ENCODE assay signal across 8 cellular contexts in the genomic region with DNA sequence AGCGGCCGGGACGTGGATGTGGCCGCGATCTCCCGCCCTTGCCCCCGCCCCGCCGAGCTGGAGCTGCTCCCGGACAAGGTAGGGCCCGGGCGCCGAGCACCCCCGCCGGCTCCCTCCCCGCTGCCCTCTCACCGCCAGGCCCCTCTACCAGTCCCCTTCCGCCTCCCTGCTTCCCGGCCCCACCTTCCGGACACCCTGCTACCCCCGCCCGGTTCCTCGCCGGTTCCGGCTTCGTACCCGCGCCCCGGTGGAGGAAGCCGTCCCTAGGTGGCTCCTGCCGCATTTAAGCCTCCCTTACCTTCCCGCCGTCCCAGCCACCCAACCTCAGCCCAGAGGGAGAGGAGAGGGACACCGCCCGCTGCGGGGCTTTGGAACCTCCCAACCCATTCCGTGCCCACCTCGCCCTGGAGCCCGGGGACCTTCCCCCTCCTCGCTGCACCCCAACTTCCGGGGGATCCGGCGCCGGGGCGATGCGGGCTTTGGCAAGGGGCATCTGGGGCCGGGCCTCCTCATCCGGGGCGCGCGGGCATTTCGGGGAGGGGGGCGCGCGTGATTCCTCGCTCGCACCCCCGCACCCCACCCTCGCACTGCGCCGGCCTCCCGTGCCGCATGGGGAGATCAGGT. TPM values are rescaled to one million over a fixed set of nuclear protein-coding genes. Genes with fewer than 3 reads are reported as not detected.
A peak's percentile ranks its signal among the peaks of the same experiment; 100 is the strongest.
DNase-seq lines count a peak whose midpoint lies in the region; TF ChIP-seq lines count a peak whose summit lies in the region.

No MANE protein-coding gene starts in this region.

- H3K27ac Mint-ChIP-seq in HFFc6, result peak overlapping the region; percentile 70
- H3K27ac Mint-ChIP-seq in nephron progenitor cell, result no peak overlapping the region

- H3K36me3 ChIP-seq in esophagus muscularis mucosa, result no peaks in the 10 kb centered on the region
- H3K36me3 ChIP-seq in stomach smooth muscle (ENCODE audit: control insufficient read depth in 2 of 2, insufficient read depth in 2 of 2, low read length in 2 of 2), result no peaks in the 10 kb centered on the region

- peak overlapping the region; percentile 75 to 81 for H3K9ac ChIP-seq in stomach smooth muscle (ENCODE audit: low read length in 2 of 2)

- H3K36me3 Mint-ChIP-seq in HFFc6 (ENCODE audit: low read depth) (no peaks in the 10 kb centered on the region), nephron progenitor cell (ENCODE audit: low read depth) (no peaks in the 10 kb centered on the region)

- H3K4me3 Mint-ChIP-seq in HFFc6 (peak overlapping the region; percentile 90), nephron progenitor cell (peak overlapping the region; percentile 87)

- no peak for TF ChIP-seq EP300 in esophagus muscularis mucosa (IDR thresholded peaks at IDR 0.05)

- H3K4me3 ChIP-seq in GM12875 (ENCODE audit: low read depth, low read length) (peak overlapping the region; percentile 91), esophagus muscularis mucosa (peak overlapping the region; percentile 96 to 99 (median 98)), stomach smooth muscle (ENCODE audit: low read length in 2 of 2) (peak overlapping the region; percentile 76 to 93)

- TF ChIP-seq CTCF in GM12875 (IDR thresholded peaks at IDR 0.05; ENCODE audit: borderline replicate concordance, insufficient read depth, low read depth, low read length) (0 out of 2 replicates have a peak, but pooled peaks have one; percentile 1), HFFc6 (IDR thresholded peaks at IDR 0.05) (0 out of 2 replicates have a peak, but pooled peaks have one; percentile 7), esophagus muscularis mucosa (IDR thresholded peaks at IDR 0.05) (peak in 1 of 3 experiments; percentile 9), nephron progenitor cell (IDR thresholded peaks at IDR 0.05) (no peak)

- H3K27ac ChIP-seq in esophagus muscularis mucosa (replicated peaks in 1 of 4) (peak overlapping the region; percentile 94 to 97 (median 95)), stomach smooth muscle (ENCODE audit: low read length) (peak overlapping the region; percentile 62)

- H3K4me1 ChIP-seq in esophagus muscularis mucosa (peaks cover 39 to 57% (median 44%) of the 10 kb centered on the region in 4 donors), stomach smooth muscle (ENCODE audit: control insufficient read depth, insufficient read depth, low read length) (peaks cover 21% of the 10 kb centered on the region)

- H3K27me3 Mint-ChIP-seq in HFFc6 (ENCODE audit: insufficient read depth) (no peaks in the 10 kb centered on the region; the same call in 1 of the 2 replicates), nephron progenitor cell (ENCODE audit: low read depth, poor library complexity) (peaks cover 2% of the 10 kb centered on the region)

- H3K9me3 ChIP-seq in esophagus muscularis mucosa, result no peaks in the 10 kb centered on the region
- H3K9me3 ChIP-seq in stomach smooth muscle (ENCODE audit: control insufficient read depth in 2 of 2, low read length in 2 of 2), result no peaks in the 10 kb centered on the region

- peaks cover 38% of the 10 kb centered on the region for H3K4me1 Mint-ChIP-seq in HFFc6 (ENCODE audit: low read depth)
- peaks cover 35% of the 10 kb centered on the region for H3K4me1 Mint-ChIP-seq in nephron progenitor cell

- no peak for DNase-seq in HFFc6
- DNase-seq in NCI-H2171 (lab: John Stamatoyannopoulos, UW), result peak; percentile 48
- peak; percentile 42 for DNase-seq in activated T-cell treated with anti-CD3 and anti-CD28 coated beads for 4 hours
- DNase-seq in esophagus muscularis mucosa (ENCODE audit: extremely low spot score), result no peak
- no peak for DNase-seq in nephron progenitor cell
- no peak for DNase-seq in KG1 (lab: John Stamatoyannopoulos, UW)

- TF ChIP-seq POLR2A in esophagus muscularis mucosa (IDR thresholded peaks at IDR 0.05; ENCODE audit: low read depth), result no peak

- intact Hi-C loops in esophagus muscularis mucosa (cut with DNase I), result loop anchor here (10.0 kb wide), 2 partner anchors 182 to 282 kb away; no protein-coding TSS in a partner anchor

- WGBS in esophagus muscularis mucosa, result 0% methylated on average over 33 of the region's 63 CpGs

- H3K27me3 ChIP-seq in esophagus muscularis mucosa (no peaks in the 10 kb centered on the region), stomach smooth muscle (ENCODE audit: control insufficient read depth in 1 of 2, insufficient read depth in 2 of 2, low read length in 2 of 2) (no peaks in the 10 kb centered on the region)

- H3K9me3 Mint-ChIP-seq in HFFc6, result no peaks in the 10 kb centered on the region
- H3K9me3 Mint-ChIP-seq in nephron progenitor cell, result no peaks in the 10 kb centered on the region

RNA-seq across cellular contexts. Expression of gene B3GNT2, which starts 0.5 kb away (rescaled TPM):
- total RNA-seq in HFFc6 (2021; fragmentation: NEBNext Ultra II Directional; extraction: Animal tissue kit (Norgen Biotek cat#: 25700)), result 10 to 100 TPM; 12.5 to 16.7 (median 15.1) TPM
- total RNA-seq in esophagus muscularis mucosa, result 10 to 100 TPM; 11.6 to 16.3 (median 14.5) TPM

Comparison
In these comparisons a context has a peak if more than half of its experiments do, and no peak if none do; other contexts are left out.
1. DNase-seq: peak in NCI-H2171 (single experiment) and activated T-cell treated with anti-CD3 and anti-CD28 coated beads for 4 hours (single experiment); none in HFFc6 (single experiment), esophagus muscularis mucosa (single experiment), nephron progenitor cell (single experiment) and KG1 (single experiment).
2. Peak in every context shown above with its lines, with median percentiles within 50 percentile points of each other: H3K4me3 ChIP-seq.